21 cellular contexts compared by ENCODE assay signal in genomic region chr20:34263468-34263867, GRCh38. TPM values are rescaled to one million over a fixed set of nuclear protein-coding genes. Genes with fewer than 3 reads are reported as not detected.
"Had no signal": no experiment of that assay in that cellular context is flagged by ENCODE, and none has a peak within 500 bp of the region (broad histone marks: within the 10 kb centered on the region; RNA-seq: fewer than 3 reads in every experiment).

No MANE protein-coding gene starts in this region.

RNA-seq across cellular contexts. Expression of gene ASIP, which starts 22.2 kb away (rescaled TPM):
- total RNA-seq: activated B cell treated with CpG ODN at 0.5 μM for 24 hours; activated CD4-positive, alpha-beta memory T cell treated with anti-CD3 and anti-CD28 coated beads for 36 hours; activated CD4-positive, alpha-beta T cell treated with anti-CD3 and anti-CD28 coated beads, Interleukin-2, amount 10 ng/mL, durations not matched to agents 24 days and 14 days; activated CD8-positive, alpha-beta memory T cell treated with anti-CD3 and anti-CD28 coated beads for 36 hours; activated CD8-positive, alpha-beta T cell treated with anti-CD3 and anti-CD28 coated beads for 36 hours; activated naive CD4-positive, alpha-beta T cell treated with anti-CD3 and anti-CD28 coated beads for 36 hours; activated naive CD4-positive, alpha-beta T cell treated with anti-CD3 and anti-CD28 coated beads, Interleukin-2, amount 50 U/mL, for 72 hours; activated naive CD8-positive, alpha-beta T cell treated with anti-CD3 and anti-CD28 coated beads for 36 hours; activated T-cell treated with anti-CD3 and anti-CD28 coated beads, Interleukin-2, amount 50 U/mL, for 4 hours; activated T-cell treated with anti-CD3 and anti-CD28 coated beads, Interleukin-2, amount 50 U/mL, for 72 hours; activated T-helper 1 cell treated with anti-CD3 and anti-CD28 coated beads, Interleukin-12 subunit alpha, Interleukin-12 subunit beta, Interleukin-2, Interleukin-4 antibody, amounts not matched to agents 30 ng/mL and 10 ng/mL and 1 ng/mL, durations not matched to agents 14 hours and 24 hours and 36 hours; activated T-helper 17 cell treated with anti-CD3 and anti-CD28 coated beads, Interleukin-2, amount 50 U/mL, for 72 hours; aorta; astrocyte; body of pancreas; bronchial epithelial cell; cardiac muscle cell; T-cell; T-helper 1 cell treated with Interleukin-12 subunit alpha and Interleukin-12 subunit beta and Interleukin-4 antibody, amounts not matched to agents 30 ng/mL and 1 ng/mL, for 36 hours; T-helper 17 cell; T-helper 2 cell treated with Interferon-gamma antibody and Interleukin-4, amounts not matched to agents 100 ng/mL and 5 ng/mL, for 36 hours had no signal
- polyA plus RNA-seq: aorta had no signal
